Comparison of ENCODE assay signal across 8 cellular contexts in genomic region chr17:68089881-68090280, GRCh38. TPM values are rescaled to one million over a fixed set of nuclear protein-coding genes. Genes with fewer than 3 reads are reported as not detected.
A peak's percentile ranks its signal among the peaks of the same experiment; 100 is the strongest.
DNase-seq lines count a peak whose midpoint lies in the region; ATAC-seq and TF ChIP-seq lines count a peak whose summit lies in the region.

No MANE protein-coding gene starts in this region.

- POLR2A ChIA-PET in HCT116 (lab: Charles Lee) = no interaction called here

- no peak for TF ChIP-seq POLR2A in HCT116 (IDR thresholded peaks at IDR 0.05; ENCODE audit: borderline replicate concordance, extremely low read depth, insufficient read depth, insufficient read length)

- H3K9me3 ChIP-seq in HCT116 (ENCODE audit: control insufficient read depth in 1 of 2, insufficient read depth in 1 of 2, low read depth in 1 of 2, low read length in 2 of 2) (no peaks in the 10 kb centered on the region), SJSA1 (replicated peaks) (no peaks in the 10 kb centered on the region)

- intact Hi-C loops in HCT116 (cut with micrococcal nuclease) = no loop called here

- peaks cover 15 to 19% of the 10 kb centered on the region in 2 experiments for H3K4me1 ChIP-seq in HCT116 (ENCODE audit: control insufficient read depth in 1 of 2, insufficient read depth in 2 of 2, low read length in 2 of 2)
- H3K4me1 ChIP-seq in SJSA1 (replicated peaks) = peaks cover 17% of the 10 kb centered on the region

- H3K9ac ChIP-seq in HCT116 (ENCODE audit: low read length) = no peak overlapping the region

- DNase-seq in Caki2 (ENCODE audit: low read depth) (peak; percentile 66), HCT116 (ENCODE audit: low read depth, low spot score) (peak; percentile 72), SJSA1 (ENCODE audit: low read depth in 1 of 2, low spot score in 2 of 2) (peak; percentile 82 to 88), left lobe of liver (ENCODE audit: low spot score) (no peak), NCI-H1105 (lab: John Stamatoyannopoulos, UW) (no peak), activated T-cell treated with anti-CD3 and anti-CD28 coated beads for 4 hours (no peak)

- H3K4me2 ChIP-seq in HCT116 (ENCODE audit: low read length) = peak overlapping the region; percentile 42

- TF ChIP-seq CTCF in HCT116 (IDR thresholded peaks at IDR 0.05 in 2 of 3, conservative IDR thresholded peaks at IDR 0.05 in 1 of 3; ENCODE audit: borderline replicate concordance in 1 of 3, insufficient read depth in 1 of 3, low read depth in 2 of 3, low read length in 2 of 3) = no peak

- CTCF ChIA-PET in HCT116 (lab: Charles Lee) = interaction anchor here (1.3 kb wide), 1 partner anchor 33 kb away, joined by 3 read pairs; no protein-coding TSS in a partner anchor

- H3K9me2 ChIP-seq in HCT116 (ENCODE audit: insufficient read depth) = no peaks in the 10 kb centered on the region

- TF ChIP-seq RAD21 in HCT116 (IDR thresholded peaks at IDR 0.05; ENCODE audit: low read depth) = no peak

- H3K79me2 ChIP-seq in HCT116 (ENCODE audit: insufficient read depth, low read length) = no peaks in the 10 kb centered on the region

- in situ Hi-C loops in Caki2 (cut with HindIII; ENCODE audit: low pct_unique_long_range_greater_than_20kb, low sequenced_read_pairs) = no loop called here

- no peaks in the 10 kb centered on the region for H3K36me3 ChIP-seq in HCT116 (ENCODE audit: control insufficient read depth in 1 of 2, insufficient read depth in 2 of 2, low read length in 2 of 2)
- H3K36me3 ChIP-seq in SJSA1 = no peaks in the 10 kb centered on the region

- no peaks in the 10 kb centered on the region for H3K27me3 ChIP-seq in HCT116 (ENCODE audit: insufficient read depth, low read length)
- no peaks in the 10 kb centered on the region for H3K27me3 ChIP-seq in SJSA1 (replicated peaks)

- no TSS peak for BruUV-seq in HCT116 (replicated peaks; lab: Mats Ljungman, UMichigan)

- ATAC-seq in HCT116 (peak; percentile 67), left lobe of liver (peak; percentile 60), GM19397 (IDR thresholded peaks at IDR 0.05; ENCODE audit: unreplicated experiment) (no peak), GM19455 (IDR thresholded peaks at IDR 0.05; ENCODE audit: unreplicated experiment) (no peak)

- RAD21 ChIA-PET in HCT116 (lab: Charles Lee; ENCODE audit: low non-redundant PET in 1 of 2, low total read pairs in 2 of 2, uncharacterized antibody in 2 of 2, unreplicated experiment in 2 of 2) = no interaction called here

- peak overlapping the region; percentile 39 for H2AFZ ChIP-seq in HCT116 (ENCODE audit: low read depth, low read length, poor library complexity, severe bottlenecking)

- H3K4me3 ChIP-seq in HCT116 (replicated peaks in 1 of 2; ENCODE audit: low read depth in 1 of 2, low read length in 2 of 2) = no peak overlapping the region
- H3K4me3 ChIP-seq in SJSA1 = no peak overlapping the region

- H4K20me1 ChIP-seq in HCT116 (ENCODE audit: insufficient read depth) = no peaks in the 10 kb centered on the region

- H3K27ac ChIP-seq in HCT116 (ENCODE audit: low read depth, low read length) = no peak overlapping the region
- H3K27ac ChIP-seq in SJSA1 = no peak overlapping the region

TF ChIP-seq in HCT116, 20 proteins besides CTCF, POLR2A, EP300 and RAD21:
- peak; percentile 70 for TF ChIP-seq CBX3 (IDR thresholded peaks at IDR 0.05; ENCODE audit: low read depth)
- TF ChIP-seq POLR2AphosphoS5 (IDR thresholded peaks at IDR 0.05; ENCODE audit: low read depth, low read length) = peak; percentile 38; the same call in 1 of the 2 replicates
- TF ChIP-seq FOSL1 (IDR thresholded peaks at IDR 0.05; ENCODE audit: low read depth) = peak; percentile 81
- TF ChIP-seq ZFX (IDR thresholded peaks at IDR 0.05) = no peak
- peak; percentile 78 for TF ChIP-seq JUND (IDR thresholded peaks at IDR 0.05)

RNA-seq across cellular contexts. Expression of gene KPNA2, which starts 54.3 kb away (rescaled TPM):
- 111 and 134 TPM in 2 replicates for total RNA-seq in Caki2 (2014; rRNA removed; shearing (Covaris generic); ENCODE audit: low replicate concordance)
- total RNA-seq in HCT116 (2021; ENCODE audit: unreplicated experiment) = 330 TPM
- polyA plus RNA-seq in HCT116 (2012) = 213 and 301 TPM in 2 replicates
- total RNA-seq in SJSA1 (2014; rRNA removed; shearing (Covaris generic)) = 309 and 338 TPM in 2 replicates
- total RNA-seq in left lobe of liver = 9.6 TPM

Comparison
In these comparisons a context has a peak if more than half of its experiments do, and no peak if none do; other contexts are left out.
1. DNase-seq: peak in Caki2 (single experiment), HCT116 (single experiment) and SJSA1 (2 of 2); none in left lobe of liver (single experiment), NCI-H1105 (single experiment) and activated T-cell treated with anti-CD3 and anti-CD28 coated beads for 4 hours (single experiment).
2. ATAC-seq: peak in HCT116 (single experiment) and left lobe of liver (single experiment); none in GM19397 (single experiment) and GM19455 (single experiment).
3. RNA of gene KPNA2, which starts 54.3 kb away (total RNA-seq): 309 to 338 TPM in SJSA1, 330 TPM in HCT116 (single experiment) and 111 to 134 TPM in Caki2; 9.6 TPM in left lobe of liver (single experiment); every median in the first group is over 10 times any median in the second.